In the genomic region with DNA sequence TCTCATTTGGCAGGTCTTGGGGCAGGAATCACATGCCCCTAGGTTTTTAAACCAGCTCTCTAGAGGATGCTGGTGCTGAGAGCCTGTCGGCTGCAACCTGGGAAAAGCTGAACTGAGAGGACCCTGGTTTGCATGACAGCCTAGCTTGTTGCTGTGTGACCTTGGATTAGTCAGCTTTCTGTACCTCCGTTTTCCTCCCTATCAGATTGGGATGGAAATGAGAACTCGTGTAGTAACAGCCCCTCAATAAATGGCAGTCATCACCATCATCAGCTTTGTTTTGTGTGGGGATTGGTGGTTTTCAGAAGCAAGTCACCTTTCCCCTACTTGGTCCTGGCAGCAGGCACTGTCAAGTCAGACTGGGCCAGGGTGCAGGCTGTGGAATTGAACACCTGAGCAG, we compare ENCODE assay signal across 10 cellular contexts.
DNase-seq lines count a peak whose midpoint lies in the region; FAIRE-seq and TF ChIP-seq lines count a peak whose summit lies in the region.
"Had no signal": no experiment of that assay in that cellular context is flagged by ENCODE, and none has a peak within 500 bp of the region (broad histone marks: within the 10 kb centered on the region; RNA-seq: fewer than 3 reads in every experiment).

No MANE protein-coding gene starts in this region.

- no peaks in the 10 kb centered on the region for H3K27me3 ChIP-seq in BLaER1
- no peaks in the 10 kb centered on the region for H3K27me3 ChIP-seq in KMS-11 (ENCODE audit: insufficient read depth, low read depth)
- H3K27me3 ChIP-seq in colonic mucosa = no peaks in the 10 kb centered on the region
- no peaks in the 10 kb centered on the region for H3K27me3 ChIP-seq in osteoblast (ENCODE audit: insufficient read depth, low read length)

- no peak for TF ChIP-seq POLR2A in lower leg skin (IDR thresholded peaks at IDR 0.05)

- 25 to 34% methylated on average over 3 of the region's 3 CpGs for WGBS in lower leg skin, 2 donors

- no peak for FAIRE-seq in RCC 7860 (lab: Jason Lieb, UNC)

- H3K4me2 ChIP-seq in BLaER1 = peak overlapping the region; percentile 76
- H3K4me2 ChIP-seq in KMS-11 = peak overlapping the region; percentile 95
- H3K4me2 ChIP-seq in osteoblast (ENCODE audit: insufficient read depth, low read length) = peak overlapping the region; percentile 60

- H4K20me1 ChIP-seq in BLaER1 (peaks cover 88% of the 10 kb centered on the region), KMS-11 (ENCODE audit: insufficient read depth) (no peaks in the 10 kb centered on the region), osteoblast (ENCODE audit: insufficient read depth, low read length) (peaks cover 81% of the 10 kb centered on the region)

- no peak overlapping the region for H3K4me3 ChIP-seq in BLaER1
- no peak overlapping the region for H3K4me3 ChIP-seq in KMS-11 (IDR thresholded peaks at IDR 0.05; ENCODE audit: insufficient read depth, low read depth, low read length)
- H3K4me3 ChIP-seq in colonic mucosa = no peak overlapping the region
- no peak overlapping the region for H3K4me3 ChIP-seq in osteoblast (ENCODE audit: insufficient read depth, low read length)
- H3K4me3 ChIP-seq in lower leg skin (ENCODE audit: low read depth, poor library complexity, severe bottlenecking) = no peak overlapping the region

- intact Hi-C loops in colonic mucosa (cut with DNase I) (no loop called here), lower leg skin (cut with DNase I; ENCODE audit: low total_unique reads) (no loop called here)

- peaks cover 82% of the 10 kb centered on the region for H3K4me1 ChIP-seq in BLaER1
- H3K4me1 ChIP-seq in KMS-11 (ENCODE audit: low read depth, poor library complexity, severe bottlenecking) = peaks cover 77% of the 10 kb centered on the region
- H3K4me1 ChIP-seq in colonic mucosa = peaks cover 51% of the 10 kb centered on the region
- H3K4me1 ChIP-seq in osteoblast (ENCODE audit: insufficient read depth, low read length) = peaks cover 60% of the 10 kb centered on the region

- peaks cover 23% of the 10 kb centered on the region for H3K36me3 ChIP-seq in BLaER1
- H3K36me3 ChIP-seq in KMS-11 (ENCODE audit: insufficient read depth) = no peaks in the 10 kb centered on the region
- no peaks in the 10 kb centered on the region for H3K36me3 ChIP-seq in colonic mucosa
- peaks cover 13% of the 10 kb centered on the region for H3K36me3 ChIP-seq in osteoblast (ENCODE audit: insufficient read depth, low read length)

- H2AFZ ChIP-seq in KMS-11 (ENCODE audit: low read depth) (no peak overlapping the region), osteoblast (ENCODE audit: low read length) (no peak overlapping the region)

- H3K79me2 ChIP-seq in KMS-11 (ENCODE audit: insufficient read depth, low read depth) (peaks cover 46% of the 10 kb centered on the region; the same call in 1 of the 2 replicates), osteoblast (ENCODE audit: insufficient read depth, low read length) (peaks cover 95% of the 10 kb centered on the region)

- no peak for DNase-seq in colonic mucosa
- DNase-seq in osteoblast (ENCODE audit: insufficient read length, low spot score, missing footprints) = no peak
- no peak for DNase-seq in RCC 7860 (ENCODE audit: low spot score)
- DNase-seq in putamen (ENCODE audit: low spot score) = no peak
- no peak for DNase-seq in NCI-H2029 treated with DMSO at 0.1 percent for 48 hours (lab: John Stamatoyannopoulos, UW)
- DNase-seq in lower leg skin (ENCODE audit: low spot score in 2 of 2) = no peak
- DNase-seq: GF-D8; stimulated activated CD4-positive, alpha-beta T cell treated with anti-CD3 and anti-CD28 coated beads, Interleukin-12 subunit alpha, Interleukin-12 subunit beta, amount 100 ng/mL, for 4 hours had no signal

- H3K9me3 ChIP-seq in BLaER1 (no peaks in the 10 kb centered on the region), colonic mucosa (no peaks in the 10 kb centered on the region), osteoblast (ENCODE audit: low read depth, low read length) (no peaks in the 10 kb centered on the region)

- H3K9ac ChIP-seq in BLaER1 (no peak overlapping the region; the same call in 1 of the 2 replicates), KMS-11 (no peak overlapping the region; the same call in 1 of the 2 replicates), colonic mucosa (ENCODE audit: low read depth in 2 of 2, low read length in 2 of 2) (peak overlapping the region in 1 of 2 donors; percentile 28)

- TF ChIP-seq CTCF in KMS-11 (conservative IDR thresholded peaks at IDR 0.05; ENCODE audit: low read depth, low read length) (no peak), colonic mucosa (IDR thresholded peaks at IDR 0.05) (no peak), osteoblast (IDR thresholded peaks at IDR 0.05; ENCODE audit: extremely low read depth, low read depth, low read length) (no peak), lower leg skin (IDR thresholded peaks at IDR 0.05) (no peak)

- H3K27ac ChIP-seq in BLaER1 = no peak overlapping the region
- peak overlapping the region; percentile 78 for H3K27ac ChIP-seq in KMS-11
- peak overlapping the region; percentile 71 for H3K27ac ChIP-seq in colonic mucosa
- H3K27ac ChIP-seq in osteoblast (ENCODE audit: low read depth, low read length) = peak overlapping the region; percentile 76
